ENCODE assay signal across 1 cellular context in the genomic region with DNA sequence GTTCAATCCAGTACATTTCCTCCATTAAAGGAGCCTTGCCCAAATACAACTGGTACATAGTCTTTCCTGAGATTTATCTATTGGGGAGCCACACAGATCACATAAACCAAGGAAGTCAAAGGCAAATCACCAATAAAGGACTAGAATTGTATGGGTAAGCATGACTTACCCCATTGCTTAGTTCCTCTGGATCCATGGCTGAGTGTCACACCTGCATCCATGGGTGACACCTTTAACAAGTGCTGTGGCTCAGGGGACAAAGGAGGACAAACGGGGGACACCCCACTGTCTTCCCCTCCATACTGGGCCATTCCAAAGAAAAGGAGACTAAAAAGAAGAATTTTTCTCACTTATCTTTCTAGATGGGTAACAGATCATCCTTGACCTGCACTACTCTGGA.
TF ChIP-seq lines count a peak whose summit lies in the region.

No MANE protein-coding gene starts in this region.

TF ChIP-seq in K562, 482 proteins besides CTCF, POLR2A, EP300 and RAD21 (continued from another document):
- TF ChIP-seq, protein P1, sequence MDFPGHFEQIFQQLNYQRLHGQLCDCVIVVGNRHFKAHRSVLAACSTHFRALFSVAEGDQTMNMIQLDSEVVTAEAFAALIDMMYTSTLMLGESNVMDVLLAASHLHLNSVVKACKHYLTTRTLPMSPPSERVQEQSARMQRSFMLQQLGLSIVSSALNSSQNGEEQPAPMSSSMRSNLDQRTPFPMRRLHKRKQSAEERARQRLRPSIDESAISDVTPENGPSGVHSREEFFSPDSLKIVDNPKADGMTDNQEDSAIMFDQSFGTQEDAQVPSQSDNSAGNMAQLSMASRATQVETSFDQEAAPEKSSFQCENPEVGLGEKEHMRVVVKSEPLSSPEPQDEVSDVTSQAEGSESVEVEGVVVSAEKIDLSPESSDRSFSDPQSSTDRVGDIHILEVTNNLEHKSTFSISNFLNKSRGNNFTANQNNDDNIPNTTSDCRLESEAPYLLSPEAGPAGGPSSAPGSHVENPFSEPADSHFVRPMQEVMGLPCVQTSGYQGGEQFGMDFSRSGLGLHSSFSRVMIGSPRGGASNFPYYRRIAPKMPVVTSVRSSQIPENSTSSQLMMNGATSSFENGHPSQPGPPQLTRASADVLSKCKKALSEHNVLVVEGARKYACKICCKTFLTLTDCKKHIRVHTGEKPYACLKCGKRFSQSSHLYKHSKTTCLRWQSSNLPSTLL (IDR thresholded peaks at IDR 0.05): no peak
- TF ChIP-seq FOS (IDR thresholded peaks at IDR 0.05; ENCODE audit: extremely low read depth, insufficient read length) (no peak), CHD1 (IDR thresholded peaks at IDR 0.05; ENCODE audit: low read length) (no peak), EGR1 (conservative IDR thresholded peaks at IDR 0.05) (no peak), JUN (IDR thresholded peaks at IDR 0.05; ENCODE audit: borderline replicate concordance, low read depth, low read length) (peak; percentile 52; the same call in 1 of the 2 replicates), JUN (CRISPR knock-in tag; IDR thresholded peaks at IDR 0.05; ENCODE audit: borderline replicate concordance) (no peak), BCOR (IDR thresholded peaks at IDR 0.05) (no peak), CBX5 (IDR thresholded peaks at IDR 0.05; ENCODE audit: borderline replicate concordance, low read depth) (peak; percentile 100), RCOR1 (IDR thresholded peaks at IDR 0.05; ENCODE audit: borderline replicate concordance in 1 of 2, low read depth in 2 of 2, low read length in 2 of 2) (peak in 1 of 2 experiments; percentile 45; a peak in 1 of 4 replicates), FOXP1 (CRISPR knock-in tag; IDR thresholded peaks at IDR 0.05) (no peak), ZNF696 (CRISPR knock-in tag; conservative IDR thresholded peaks at IDR 0.05) (no peak), PYGO2 (tag; IDR thresholded peaks at IDR 0.05) (no peak), ZEB2 (IDR thresholded peaks at IDR 0.05) (0 out of 2 replicates have a peak, but pooled peaks have one; percentile 35), NBN (IDR thresholded peaks at IDR 0.05; ENCODE audit: low read depth) (no peak), ATF1 (CRISPR knock-in tag; IDR thresholded peaks at IDR 0.05) (no peak), ATF1 (tag; IDR thresholded peaks at IDR 0.05) (no peak), ZFP36 (IDR thresholded peaks at IDR 0.05; ENCODE audit: low read depth, low read length, partially characterized antibody) (peak; percentile 79), ZNF23 (CRISPR knock-in tag; IDR thresholded peaks at IDR 0.05) (no peak), CBX1 (IDR thresholded peaks at IDR 0.05; ENCODE audit: low read depth) (peak; percentile 99), RB1 (IDR thresholded peaks at IDR 0.05; ENCODE audit: low read depth) (peak; percentile 18; the same call in 1 of the 2 replicates), ZNF253 (CRISPR knock-in tag; conservative IDR thresholded peaks at IDR 0.05) (no peak), RFX5 (IDR thresholded peaks at IDR 0.05; ENCODE audit: low read depth, low read length) (no peak), MED1 (CRISPR knock-in tag; IDR thresholded peaks at IDR 0.05; ENCODE audit: borderline replicate concordance) (no peak), FOXJ2 (tag; IDR thresholded peaks at IDR 0.05) (no peak), JUND (IDR thresholded peaks at IDR 0.05; ENCODE audit: borderline replicate concordance, low read depth, low read length) (peak; percentile 15; the same call in 1 of the 2 replicates), JUND (tag; IDR thresholded peaks at IDR 0.05; ENCODE audit: borderline replicate concordance, low read depth, low read length) (no peak), GATAD2B (IDR thresholded peaks at IDR 0.05; ENCODE audit: borderline replicate concordance) (no peak), ZZZ3 (IDR thresholded peaks at IDR 0.05) (no peak), TRIM24 (IDR thresholded peaks at IDR 0.05) (peak in 1 of 2 experiments; percentile 74; a peak in 2 of 4 replicates), ESRRB (CRISPR knock-in tag; IDR thresholded peaks at IDR 0.05; ENCODE audit: borderline replicate concordance) (no peak), XRCC3 (IDR thresholded peaks at IDR 0.05) (peak; percentile 83; the same call in 1 of the 2 replicates), NUFIP1 (IDR thresholded peaks at IDR 0.05; ENCODE audit: partially characterized antibody) (no peak), ZNF444 (CRISPR knock-in tag; IDR thresholded peaks at IDR 0.05) (no peak)
- TF ChIP-seq, protein P2, sequence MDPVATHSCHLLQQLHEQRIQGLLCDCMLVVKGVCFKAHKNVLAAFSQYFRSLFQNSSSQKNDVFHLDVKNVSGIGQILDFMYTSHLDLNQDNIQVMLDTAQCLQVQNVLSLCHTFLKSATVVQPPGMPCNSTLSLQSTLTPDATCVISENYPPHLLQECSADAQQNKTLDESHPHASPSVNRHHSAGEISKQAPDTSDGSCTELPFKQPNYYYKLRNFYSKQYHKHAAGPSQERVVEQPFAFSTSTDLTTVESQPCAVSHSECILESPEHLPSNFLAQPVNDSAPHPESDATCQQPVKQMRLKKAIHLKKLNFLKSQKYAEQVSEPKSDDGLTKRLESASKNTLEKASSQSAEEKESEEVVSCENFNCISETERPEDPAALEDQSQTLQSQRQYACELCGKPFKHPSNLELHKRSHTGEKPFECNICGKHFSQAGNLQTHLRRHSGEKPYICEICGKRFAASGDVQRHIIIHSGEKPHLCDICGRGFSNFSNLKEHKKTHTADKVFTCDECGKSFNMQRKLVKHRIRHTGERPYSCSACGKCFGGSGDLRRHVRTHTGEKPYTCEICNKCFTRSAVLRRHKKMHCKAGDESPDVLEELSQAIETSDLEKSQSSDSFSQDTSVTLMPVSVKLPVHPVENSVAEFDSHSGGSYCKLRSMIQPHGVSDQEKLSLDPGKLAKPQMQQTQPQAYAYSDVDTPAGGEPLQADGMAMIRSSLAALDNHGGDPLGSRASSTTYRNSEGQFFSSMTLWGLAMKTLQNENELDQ (CRISPR knock-in tag; IDR thresholded peaks at IDR 0.05; ENCODE audit: borderline replicate concordance): no peak
- TF ChIP-seq, protein P3, sequence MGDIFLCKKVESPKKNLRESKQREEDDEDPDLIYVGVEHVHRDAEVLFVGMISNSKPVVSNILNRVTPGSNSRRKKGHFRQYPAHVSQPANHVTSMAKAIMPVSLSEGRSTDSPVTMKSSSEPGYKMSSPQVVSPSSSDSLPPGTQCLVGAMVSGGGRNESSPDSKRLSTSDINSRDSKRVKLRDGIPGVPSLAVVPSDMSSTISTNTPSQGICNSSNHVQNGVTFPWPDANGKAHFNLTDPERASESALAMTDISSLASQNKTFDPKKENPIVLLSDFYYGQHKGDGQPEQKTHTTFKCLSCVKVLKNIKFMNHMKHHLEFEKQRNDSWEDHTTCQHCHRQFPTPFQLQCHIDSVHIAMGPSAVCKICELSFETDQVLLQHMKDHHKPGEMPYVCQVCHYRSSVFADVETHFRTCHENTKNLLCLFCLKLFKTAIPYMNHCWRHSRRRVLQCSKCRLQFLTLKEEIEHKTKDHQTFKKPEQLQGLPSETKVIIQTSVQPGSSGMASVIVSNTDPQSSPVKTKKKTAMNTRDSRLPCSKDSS (IDR thresholded peaks at IDR 0.05; ENCODE audit: low read depth, partially characterized antibody): peak; percentile 91
- TF ChIP-seq, protein P4, sequence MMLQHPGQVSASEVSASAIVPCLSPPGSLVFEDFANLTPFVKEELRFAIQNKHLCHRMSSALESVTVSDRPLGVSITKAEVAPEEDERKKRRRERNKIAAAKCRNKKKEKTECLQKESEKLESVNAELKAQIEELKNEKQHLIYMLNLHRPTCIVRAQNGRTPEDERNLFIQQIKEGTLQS (IDR thresholded peaks at IDR 0.05): no peak
- TF ChIP-seq, protein P4 (CRISPR knock-in tag; conservative IDR thresholded peaks at IDR 0.05): no peak
- TF ChIP-seq, protein P5, sequence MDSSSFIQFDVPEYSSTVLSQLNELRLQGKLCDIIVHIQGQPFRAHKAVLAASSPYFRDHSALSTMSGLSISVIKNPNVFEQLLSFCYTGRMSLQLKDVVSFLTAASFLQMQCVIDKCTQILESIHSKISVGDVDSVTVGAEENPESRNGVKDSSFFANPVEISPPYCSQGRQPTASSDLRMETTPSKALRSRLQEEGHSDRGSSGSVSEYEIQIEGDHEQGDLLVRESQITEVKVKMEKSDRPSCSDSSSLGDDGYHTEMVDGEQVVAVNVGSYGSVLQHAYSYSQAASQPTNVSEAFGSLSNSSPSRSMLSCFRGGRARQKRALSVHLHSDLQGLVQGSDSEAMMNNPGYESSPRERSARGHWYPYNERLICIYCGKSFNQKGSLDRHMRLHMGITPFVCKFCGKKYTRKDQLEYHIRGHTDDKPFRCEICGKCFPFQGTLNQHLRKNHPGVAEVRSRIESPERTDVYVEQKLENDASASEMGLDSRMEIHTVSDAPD (CRISPR knock-in tag; IDR thresholded peaks at IDR 0.05): no peak
- TF ChIP-seq, protein P6, sequence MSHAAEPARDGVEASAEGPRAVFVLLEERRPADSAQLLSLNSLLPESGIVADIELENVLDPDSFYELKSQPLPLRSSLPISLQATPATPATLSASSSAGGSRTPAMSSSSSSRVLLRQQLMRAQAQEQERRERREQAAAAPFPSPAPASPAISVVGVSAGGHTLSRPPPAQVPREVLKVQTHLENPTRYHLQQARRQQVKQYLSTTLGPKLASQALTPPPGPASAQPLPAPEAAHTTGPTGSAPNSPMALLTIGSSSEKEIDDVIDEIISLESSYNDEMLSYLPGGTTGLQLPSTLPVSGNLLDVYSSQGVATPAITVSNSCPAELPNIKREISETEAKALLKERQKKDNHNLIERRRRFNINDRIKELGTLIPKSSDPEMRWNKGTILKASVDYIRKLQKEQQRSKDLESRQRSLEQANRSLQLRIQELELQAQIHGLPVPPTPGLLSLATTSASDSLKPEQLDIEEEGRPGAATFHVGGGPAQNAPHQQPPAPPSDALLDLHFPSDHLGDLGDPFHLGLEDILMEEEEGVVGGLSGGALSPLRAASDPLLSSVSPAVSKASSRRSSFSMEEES (CRISPR knock-in tag; IDR thresholded peaks at IDR 0.05): no peak
- TF ChIP-seq, protein P7, sequence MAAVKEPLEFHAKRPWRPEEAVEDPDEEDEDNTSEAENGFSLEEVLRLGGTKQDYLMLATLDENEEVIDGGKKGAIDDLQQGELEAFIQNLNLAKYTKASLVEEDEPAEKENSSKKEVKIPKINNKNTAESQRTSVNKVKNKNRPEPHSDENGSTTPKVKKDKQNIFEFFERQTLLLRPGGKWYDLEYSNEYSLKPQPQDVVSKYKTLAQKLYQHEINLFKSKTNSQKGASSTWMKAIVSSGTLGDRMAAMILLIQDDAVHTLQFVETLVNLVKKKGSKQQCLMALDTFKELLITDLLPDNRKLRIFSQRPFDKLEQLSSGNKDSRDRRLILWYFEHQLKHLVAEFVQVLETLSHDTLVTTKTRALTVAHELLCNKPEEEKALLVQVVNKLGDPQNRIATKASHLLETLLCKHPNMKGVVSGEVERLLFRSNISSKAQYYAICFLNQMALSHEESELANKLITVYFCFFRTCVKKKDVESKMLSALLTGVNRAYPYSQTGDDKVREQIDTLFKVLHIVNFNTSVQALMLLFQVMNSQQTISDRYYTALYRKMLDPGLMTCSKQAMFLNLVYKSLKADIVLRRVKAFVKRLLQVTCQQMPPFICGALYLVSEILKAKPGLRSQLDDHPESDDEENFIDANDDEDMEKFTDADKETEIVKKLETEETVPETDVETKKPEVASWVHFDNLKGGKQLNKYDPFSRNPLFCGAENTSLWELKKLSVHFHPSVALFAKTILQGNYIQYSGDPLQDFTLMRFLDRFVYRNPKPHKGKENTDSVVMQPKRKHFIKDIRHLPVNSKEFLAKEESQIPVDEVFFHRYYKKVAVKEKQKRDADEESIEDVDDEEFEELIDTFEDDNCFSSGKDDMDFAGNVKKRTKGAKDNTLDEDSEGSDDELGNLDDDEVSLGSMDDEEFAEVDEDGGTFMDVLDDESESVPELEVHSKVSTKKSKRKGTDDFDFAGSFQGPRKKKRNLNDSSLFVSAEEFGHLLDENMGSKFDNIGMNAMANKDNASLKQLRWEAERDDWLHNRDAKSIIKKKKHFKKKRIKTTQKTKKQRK (IDR thresholded peaks at IDR 0.05; ENCODE audit: borderline replicate concordance, low read depth, low read length): peak; percentile 76; the same call in 1 of the 2 replicates
- TF ChIP-seq, protein P8, sequence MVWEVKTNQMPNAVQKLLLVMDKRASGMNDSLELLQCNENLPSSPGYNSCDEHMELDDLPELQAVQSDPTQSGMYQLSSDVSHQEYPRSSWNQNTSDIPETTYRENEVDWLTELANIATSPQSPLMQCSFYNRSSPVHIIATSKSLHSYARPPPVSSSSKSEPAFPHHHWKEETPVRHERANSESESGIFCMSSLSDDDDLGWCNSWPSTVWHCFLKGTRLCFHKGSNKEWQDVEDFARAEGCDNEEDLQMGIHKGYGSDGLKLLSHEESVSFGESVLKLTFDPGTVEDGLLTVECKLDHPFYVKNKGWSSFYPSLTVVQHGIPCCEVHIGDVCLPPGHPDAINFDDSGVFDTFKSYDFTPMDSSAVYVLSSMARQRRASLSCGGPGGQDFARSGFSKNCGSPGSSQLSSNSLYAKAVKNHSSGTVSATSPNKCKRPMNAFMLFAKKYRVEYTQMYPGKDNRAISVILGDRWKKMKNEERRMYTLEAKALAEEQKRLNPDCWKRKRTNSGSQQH (CRISPR knock-in tag; IDR thresholded peaks at IDR 0.05): no peak
- TF ChIP-seq, protein P9, sequence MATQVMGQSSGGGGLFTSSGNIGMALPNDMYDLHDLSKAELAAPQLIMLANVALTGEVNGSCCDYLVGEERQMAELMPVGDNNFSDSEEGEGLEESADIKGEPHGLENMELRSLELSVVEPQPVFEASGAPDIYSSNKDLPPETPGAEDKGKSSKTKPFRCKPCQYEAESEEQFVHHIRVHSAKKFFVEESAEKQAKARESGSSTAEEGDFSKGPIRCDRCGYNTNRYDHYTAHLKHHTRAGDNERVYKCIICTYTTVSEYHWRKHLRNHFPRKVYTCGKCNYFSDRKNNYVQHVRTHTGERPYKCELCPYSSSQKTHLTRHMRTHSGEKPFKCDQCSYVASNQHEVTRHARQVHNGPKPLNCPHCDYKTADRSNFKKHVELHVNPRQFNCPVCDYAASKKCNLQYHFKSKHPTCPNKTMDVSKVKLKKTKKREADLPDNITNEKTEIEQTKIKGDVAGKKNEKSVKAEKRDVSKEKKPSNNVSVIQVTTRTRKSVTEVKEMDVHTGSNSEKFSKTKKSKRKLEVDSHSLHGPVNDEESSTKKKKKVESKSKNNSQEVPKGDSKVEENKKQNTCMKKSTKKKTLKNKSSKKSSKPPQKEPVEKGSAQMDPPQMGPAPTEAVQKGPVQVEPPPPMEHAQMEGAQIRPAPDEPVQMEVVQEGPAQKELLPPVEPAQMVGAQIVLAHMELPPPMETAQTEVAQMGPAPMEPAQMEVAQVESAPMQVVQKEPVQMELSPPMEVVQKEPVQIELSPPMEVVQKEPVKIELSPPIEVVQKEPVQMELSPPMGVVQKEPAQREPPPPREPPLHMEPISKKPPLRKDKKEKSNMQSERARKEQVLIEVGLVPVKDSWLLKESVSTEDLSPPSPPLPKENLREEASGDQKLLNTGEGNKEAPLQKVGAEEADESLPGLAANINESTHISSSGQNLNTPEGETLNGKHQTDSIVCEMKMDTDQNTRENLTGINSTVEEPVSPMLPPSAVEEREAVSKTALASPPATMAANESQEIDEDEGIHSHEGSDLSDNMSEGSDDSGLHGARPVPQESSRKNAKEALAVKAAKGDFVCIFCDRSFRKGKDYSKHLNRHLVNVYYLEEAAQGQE (CRISPR knock-in tag; IDR thresholded peaks at IDR 0.05; ENCODE audit: low read depth): no peak
TF ChIP-seq in K562: peak in this region for 20.
